8 cellular contexts compared by ENCODE assay signal in genomic region chr19:19404879-19405860, GRCh38. TPM values are rescaled to one million over a fixed set of nuclear protein-coding genes. Genes with fewer than 3 reads are reported as not detected.
DNase-seq lines count a peak whose midpoint lies in the region; ATAC-seq and TF ChIP-seq lines count a peak whose summit lies in the region.

Gene GATAD2A (plus strand): TSS chr19:19405675. CDS start chr19:19465346, 59,671 bp downstream.

- H3K4me1 ChIP-seq in duodenal mucosa (ENCODE audit: control insufficient read depth in 1 of 2, insufficient read depth in 2 of 2, low read length in 2 of 2) (peaks cover 25 to 49% of the 10 kb centered on the region in 2 donors), lower lobe of right lung (peaks cover 65% of the 10 kb centered on the region)

- POLR2A ChIA-PET in activated CD8-positive, alpha-beta T cell treated with anti-CD3 and anti-CD28 coated beads for 36 hours (lab: Charles Lee), result interaction anchor here (0.9 to 5.4 kb wide), 8 partner anchors 9 to 58 kb away, joined by 3 to 32 read pairs (median 4); no protein-coding TSS in a partner anchor

- H3K27ac ChIP-seq in duodenal mucosa (ENCODE audit: low read depth, low read length) (peak within 1 kb of the TSS; percentile 79), lower lobe of right lung (peak within 1 kb of the TSS; percentile 90)

- TF ChIP-seq CTCF in CD14-positive monocyte (IDR thresholded peaks at IDR 0.05), result peak; percentile 14
- TF ChIP-seq CTCF in activated CD8-positive, alpha-beta T cell treated with anti-CD3 and anti-CD28 coated beads for 36 hours (IDR thresholded peaks at IDR 0.05), result no peak
- peak; percentile 53 for TF ChIP-seq CTCF in lower lobe of right lung (IDR thresholded peaks at IDR 0.05)

- peaks cover 70% of the 10 kb centered on the region for H3K4me1 Mint-ChIP-seq in CD14-positive monocyte
- H3K4me1 Mint-ChIP-seq in activated CD8-positive, alpha-beta T cell treated with anti-CD3 and anti-CD28 coated beads for 36 hours (ENCODE audit: low read depth), result peaks cover 64% of the 10 kb centered on the region

- peak within 1 kb of the TSS; percentile 92 to 96 for H3K4me3 Mint-ChIP-seq in CD14-positive monocyte
- H3K4me3 Mint-ChIP-seq in activated CD8-positive, alpha-beta T cell treated with anti-CD3 and anti-CD28 coated beads for 36 hours, result peak within 1 kb of the TSS; percentile 97

- H3K4me3 ChIP-seq in duodenal mucosa (ENCODE audit: low read depth in 1 of 2, low read length in 2 of 2), result peak within 1 kb of the TSS; percentile 72 to 82
- peak within 1 kb of the TSS; percentile 88 for H3K4me3 ChIP-seq in lower lobe of right lung

- peaks cover 11 to 13% of the 10 kb centered on the region in 2 donors for H3K36me3 Mint-ChIP-seq in CD14-positive monocyte
- peaks cover 13% of the 10 kb centered on the region for H3K36me3 Mint-ChIP-seq in activated CD8-positive, alpha-beta T cell treated with anti-CD3 and anti-CD28 coated beads for 36 hours (ENCODE audit: low read depth)

- H3K27ac Mint-ChIP-seq in CD14-positive monocyte, result peak within 1 kb of the TSS; percentile 99 to 100 (median 99)
- H3K27ac Mint-ChIP-seq in activated CD8-positive, alpha-beta T cell treated with anti-CD3 and anti-CD28 coated beads for 36 hours, result peak within 1 kb of the TSS; percentile 95

- H3K36me3 ChIP-seq in duodenal mucosa (ENCODE audit: control insufficient read depth in 1 of 2, insufficient read depth in 2 of 2, low read length in 2 of 2) (no peaks in the 10 kb centered on the region), lower lobe of right lung (no peaks in the 10 kb centered on the region)

- peaks cover 0 to 3% (median 2%) of the 10 kb centered on the region in 3 donors for H3K27me3 Mint-ChIP-seq in CD14-positive monocyte (ENCODE audit: low read depth in 3 of 3)
- H3K27me3 Mint-ChIP-seq in activated CD8-positive, alpha-beta T cell treated with anti-CD3 and anti-CD28 coated beads for 36 hours, result no peaks in the 10 kb centered on the region

- H3K9me3 Mint-ChIP-seq in CD14-positive monocyte, result no peaks in the 10 kb centered on the region
- H3K9me3 Mint-ChIP-seq in activated CD8-positive, alpha-beta T cell treated with anti-CD3 and anti-CD28 coated beads for 36 hours, result no peaks in the 10 kb centered on the region

- peak; percentile 98 for DNase-seq in CD14-positive monocyte (ENCODE audit: low spot score)
- peak; percentile 81 for DNase-seq in NCI-H774 (lab: John Stamatoyannopoulos, UW)
- peak; percentile 93 for DNase-seq in activated CD8-positive, alpha-beta T cell treated with anti-CD3 and anti-CD28 coated beads for 36 hours
- peak; percentile 94 for DNase-seq in lower lobe of right lung
- DNase-seq in stimulated activated CD4-positive, alpha-beta T cell treated with anti-CD3 and anti-CD28 coated beads, TNF-alpha, amount 100 ng/mL, for 1 hour (ENCODE audit: low read depth in 3 of 3, low spot score in 1 of 3), result peak; percentile 86 to 94 (median 88)

- intact Hi-C loops in CD14-positive monocyte (cut with micrococcal nuclease), result loop anchor here in 1 of 2 donors (5.0 kb wide), 2 partner anchors 33 to 82 kb away; no protein-coding TSS in a partner anchor
- intact Hi-C loops in activated CD8-positive, alpha-beta T cell treated with anti-CD3 and anti-CD28 coated beads for 36 hours (cut with micrococcal nuclease), result loop anchor here (2.0 to 5.0 kb wide), 2 partner anchors 18 to 52 kb away; no protein-coding TSS in a partner anchor
- intact Hi-C loops in lower lobe of right lung (cut with DNase I), result no loop called here

- H3K27me3 ChIP-seq in duodenal mucosa (ENCODE audit: control insufficient read depth in 1 of 2, insufficient read depth in 2 of 2, low read length in 2 of 2) (no peaks in the 10 kb centered on the region), lower lobe of right lung (ENCODE audit: low read depth) (no peaks in the 10 kb centered on the region)

- peak within 1 kb of the TSS; percentile 74 to 75 for H3K9ac ChIP-seq in duodenal mucosa (ENCODE audit: low read depth in 1 of 2, low read length in 2 of 2)

- CTCF ChIA-PET in activated CD8-positive, alpha-beta T cell treated with anti-CD3 and anti-CD28 coated beads for 36 hours (lab: Charles Lee), result interaction anchor here (0.7 to 3.2 kb wide), 17 partner anchors 8 to 231 kb away, joined by 3 to 24 read pairs (median 4); no protein-coding TSS in a partner anchor

- ATAC-seq in GM19324 (IDR thresholded peaks at IDR 0.05; ENCODE audit: low FRiP score, unreplicated experiment) (peak; percentile 87), HG03460 (IDR thresholded peaks at IDR 0.05; ENCODE audit: unreplicated experiment) (peak; percentile 72), lower lobe of right lung (peak; percentile 94 to 98)
- ATAC-seq in activated CD8-positive, alpha-beta T cell treated with anti-CD3 and anti-CD28 coated beads for 36 hours, result peak; percentile 85

- H3K9me3 ChIP-seq in duodenal mucosa (ENCODE audit: control insufficient read depth in 1 of 2, low read length in 2 of 2) (no peaks in the 10 kb centered on the region), lower lobe of right lung (no peaks in the 10 kb centered on the region)

RNA-seq across cellular contexts. Expression of gene GATAD2A, which starts in this region (rescaled TPM):
- 1 to 10 TPM; 8.0 to 8.7 TPM for polyA plus RNA-seq in CD14-positive monocyte
- total RNA-seq in activated CD8-positive, alpha-beta T cell treated with anti-CD3 and anti-CD28 coated beads for 36 hours, result 100 to 1,000 TPM; 132 to 136 TPM
- 84.0 TPM for total RNA-seq in lower lobe of right lung

Comparison
In these comparisons a context has a peak if more than half of its experiments do, and no peak if none do; other contexts are left out.
1. Peak in every context shown above with its lines: DNase-seq, ATAC-seq, H3K4me3 ChIP-seq and H3K27ac ChIP-seq.